ENCODE assay signal across 3 cellular contexts in the genomic region with DNA sequence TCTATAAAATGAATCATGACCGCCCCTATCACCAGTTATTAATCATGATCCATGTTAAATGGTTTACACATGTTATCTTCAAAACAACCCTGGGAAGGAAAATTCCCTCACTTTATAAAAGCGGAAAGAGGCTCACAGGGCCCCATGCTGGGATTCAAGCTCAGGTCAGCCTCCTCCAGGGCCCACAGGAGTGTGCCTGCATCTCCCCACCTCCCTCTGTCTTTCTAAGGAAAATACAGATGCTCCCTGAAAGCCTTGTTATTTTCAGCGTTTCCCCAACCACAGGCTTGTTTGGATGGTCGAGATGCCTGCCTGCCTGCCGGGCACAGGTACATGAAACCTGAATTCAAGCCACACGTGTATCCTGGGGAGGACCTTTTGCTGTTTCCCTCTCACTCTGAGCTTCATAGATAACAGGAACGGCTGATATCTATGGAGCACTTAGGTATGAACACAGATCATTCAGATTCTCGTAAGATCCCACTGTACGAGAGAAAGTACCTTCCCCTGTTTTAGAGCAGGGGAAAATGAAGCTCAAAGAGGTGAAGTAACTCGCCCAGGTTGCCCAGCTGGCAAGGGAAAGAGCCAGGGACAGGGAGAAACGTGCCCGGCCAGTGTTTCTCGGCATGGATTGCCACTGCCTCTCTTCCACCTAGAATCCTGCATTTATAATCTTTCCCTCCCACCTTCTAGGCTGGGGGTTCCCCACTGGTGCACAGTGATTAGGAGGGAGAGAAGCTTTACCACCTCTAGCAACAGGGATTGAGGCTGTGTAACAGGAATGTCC.
TF ChIP-seq lines count a peak whose summit lies in the region.

No MANE protein-coding gene starts in this region.

TF ChIP-seq in A549, 52 proteins besides CTCF, POLR2A, EP300 and RAD21 (continued from another document):
- no peak for TF ChIP-seq CHD4 (IDR thresholded peaks at IDR 0.05; ENCODE audit: borderline replicate concordance)
- no peak for TF ChIP-seq RFX5 (IDR thresholded peaks at IDR 0.05)
- no peak for TF ChIP-seq CBX8 (IDR thresholded peaks at IDR 0.05)
- TF ChIP-seq ZSCAN20 (CRISPR knock-in tag; IDR thresholded peaks at IDR 0.05): no peak
- no peak for TF ChIP-seq CEBPB (IDR thresholded peaks at IDR 0.05)
- TF ChIP-seq, protein P1, sequence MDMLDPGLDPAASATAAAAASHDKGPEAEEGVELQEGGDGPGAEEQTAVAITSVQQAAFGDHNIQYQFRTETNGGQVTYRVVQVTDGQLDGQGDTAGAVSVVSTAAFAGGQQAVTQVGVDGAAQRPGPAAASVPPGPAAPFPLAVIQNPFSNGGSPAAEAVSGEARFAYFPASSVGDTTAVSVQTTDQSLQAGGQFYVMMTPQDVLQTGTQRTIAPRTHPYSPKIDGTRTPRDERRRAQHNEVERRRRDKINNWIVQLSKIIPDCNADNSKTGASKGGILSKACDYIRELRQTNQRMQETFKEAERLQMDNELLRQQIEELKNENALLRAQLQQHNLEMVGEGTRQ (IDR thresholded peaks at IDR 0.05): no peak
- no peak for TF ChIP-seq FOSL2 (IDR thresholded peaks at IDR 0.05)
- no peak for TF ChIP-seq FOSL2 (CRISPR knock-in tag; IDR thresholded peaks at IDR 0.05)
- TF ChIP-seq EHF (CRISPR knock-in tag; IDR thresholded peaks at IDR 0.05): no peak
- TF ChIP-seq, protein P2, sequence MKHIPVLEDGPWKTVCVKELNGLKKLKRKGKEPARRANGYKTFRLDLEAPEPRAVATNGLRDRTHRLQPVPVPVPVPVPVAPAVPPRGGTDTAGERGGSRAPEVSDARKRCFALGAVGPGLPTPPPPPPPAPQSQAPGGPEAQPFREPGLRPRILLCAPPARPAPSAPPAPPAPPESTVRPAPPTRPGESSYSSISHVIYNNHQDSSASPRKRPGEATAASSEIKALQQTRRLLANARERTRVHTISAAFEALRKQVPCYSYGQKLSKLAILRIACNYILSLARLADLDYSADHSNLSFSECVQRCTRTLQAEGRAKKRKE (CRISPR knock-in tag; IDR thresholded peaks at IDR 0.05; ENCODE audit: low read depth): no peak
- TF ChIP-seq, protein P3, sequence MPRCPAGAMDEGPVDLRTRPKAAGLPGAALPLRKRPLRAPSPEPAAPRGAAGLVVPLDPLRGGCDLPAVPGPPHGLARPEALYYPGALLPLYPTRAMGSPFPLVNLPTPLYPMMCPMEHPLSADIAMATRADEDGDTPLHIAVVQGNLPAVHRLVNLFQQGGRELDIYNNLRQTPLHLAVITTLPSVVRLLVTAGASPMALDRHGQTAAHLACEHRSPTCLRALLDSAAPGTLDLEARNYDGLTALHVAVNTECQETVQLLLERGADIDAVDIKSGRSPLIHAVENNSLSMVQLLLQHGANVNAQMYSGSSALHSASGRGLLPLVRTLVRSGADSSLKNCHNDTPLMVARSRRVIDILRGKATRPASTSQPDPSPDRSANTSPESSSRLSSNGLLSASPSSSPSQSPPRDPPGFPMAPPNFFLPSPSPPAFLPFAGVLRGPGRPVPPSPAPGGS (IDR thresholded peaks at IDR 0.05): no peak
- TF ChIP-seq RCOR1 (IDR thresholded peaks at IDR 0.05; ENCODE audit: low read depth, low read length): no peak
- TF ChIP-seq FOXS1 (CRISPR knock-in tag; IDR thresholded peaks at IDR 0.05): no peak

TF ChIP-seq in GM12891, 5 proteins besides CTCF, POLR2A, EP300 and RAD21 (continued from another document):
- TF ChIP-seq POU2F2 (IDR thresholded peaks at IDR 0.05; ENCODE audit: low read depth, low read length): no peak

TF ChIP-seq in SK-N-SH, 30 proteins besides CTCF, POLR2A, EP300 and RAD21 (continued from another document):
- TF ChIP-seq, protein P4, sequence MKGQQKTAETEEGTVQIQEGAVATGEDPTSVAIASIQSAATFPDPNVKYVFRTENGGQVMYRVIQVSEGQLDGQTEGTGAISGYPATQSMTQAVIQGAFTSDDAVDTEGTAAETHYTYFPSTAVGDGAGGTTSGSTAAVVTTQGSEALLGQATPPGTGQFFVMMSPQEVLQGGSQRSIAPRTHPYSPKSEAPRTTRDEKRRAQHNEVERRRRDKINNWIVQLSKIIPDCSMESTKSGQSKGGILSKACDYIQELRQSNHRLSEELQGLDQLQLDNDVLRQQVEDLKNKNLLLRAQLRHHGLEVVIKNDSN (IDR thresholded peaks at IDR 0.05; ENCODE audit: borderline replicate concordance, low read depth): no peak
- no peak for TF ChIP-seq MEF2A (IDR thresholded peaks at IDR 0.05; ENCODE audit: borderline replicate concordance, low read depth)
- TF ChIP-seq, protein P5, sequence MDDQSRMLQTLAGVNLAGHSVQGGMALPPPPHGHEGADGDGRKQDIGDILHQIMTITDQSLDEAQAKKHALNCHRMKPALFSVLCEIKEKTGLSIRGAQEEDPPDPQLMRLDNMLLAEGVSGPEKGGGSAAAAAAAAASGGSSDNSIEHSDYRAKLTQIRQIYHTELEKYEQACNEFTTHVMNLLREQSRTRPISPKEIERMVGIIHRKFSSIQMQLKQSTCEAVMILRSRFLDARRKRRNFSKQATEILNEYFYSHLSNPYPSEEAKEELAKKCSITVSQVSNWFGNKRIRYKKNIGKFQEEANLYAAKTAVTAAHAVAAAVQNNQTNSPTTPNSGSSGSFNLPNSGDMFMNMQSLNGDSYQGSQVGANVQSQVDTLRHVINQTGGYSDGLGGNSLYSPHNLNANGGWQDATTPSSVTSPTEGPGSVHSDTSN (IDR thresholded peaks at IDR 0.05): no peak
TF ChIP-seq in SK-N-SH: peak in this region for 0.
